36 cellular contexts compared by ENCODE assay signal in the genomic region with DNA sequence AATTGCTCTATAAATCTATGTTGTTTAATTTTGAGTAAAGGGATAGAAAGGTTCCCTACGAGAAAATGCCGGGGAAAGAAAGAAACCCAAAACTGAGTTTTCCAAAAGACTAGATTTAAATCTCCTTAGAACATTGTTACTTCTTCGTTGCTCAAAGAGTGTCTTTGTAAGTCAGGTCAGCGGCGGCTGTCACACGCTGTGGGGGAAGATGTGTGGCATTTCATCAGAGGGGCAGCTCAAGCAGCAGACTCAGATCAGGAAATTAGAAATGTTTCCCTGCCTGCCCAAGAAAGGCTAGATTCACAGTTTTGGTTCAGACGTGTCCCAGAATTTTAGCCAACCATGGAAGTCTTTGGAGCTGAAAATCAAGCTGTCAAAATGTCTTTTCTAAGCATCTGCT.
"Had no signal": no experiment of that assay in that cellular context is flagged by ENCODE, and none has a peak within 500 bp of the region (broad histone marks: within the 10 kb centered on the region; RNA-seq: fewer than 3 reads in every experiment).

No MANE protein-coding gene starts in this region.

- H3K9me3 Mint-ChIP-seq: activated B cell treated with CpG ODN at 0.5 μM for 24 hours; activated T-helper 2 cell treated with anti-CD3 and anti-CD28 coated beads, Interferon-gamma antibody, Interleukin-2, Interleukin-4, amounts not matched to agents 10 μg/mL and 5 μg/mL and 100 μg/mL, durations not matched to agents 14 hours and 24 hours and 36 hours had no signal

- H3K4me3 ChIP-seq: adrenal gland, body of pancreas, breast epithelium, MG63, PC-9, SJCRH30 had no signal

- H3K4me2 ChIP-seq: PC-9 had no signal

- H3K27me3 ChIP-seq: body of pancreas, breast epithelium, MG63, SJCRH30 had no signal

- H3K4me3 Mint-ChIP-seq: activated B cell treated with CpG ODN at 0.5 μM for 24 hours; activated CD8-positive, alpha-beta T cell treated with anti-CD3 and anti-CD28 coated beads for 36 hours; activated naive CD4-positive, alpha-beta T cell treated with anti-CD3 and anti-CD28 coated beads, Interleukin-2, amount 50 U/mL, for 24 hours had no signal

- H2AFZ ChIP-seq: PC-9 had no signal

- H3K4me1 Mint-ChIP-seq: activated B cell treated with CpG ODN at 0.5 μM for 24 hours; activated naive CD4-positive, alpha-beta T cell treated with anti-CD3 and anti-CD28 coated beads, Interleukin-2, amount 50 U/mL, for 24 hours had no signal

- H3K4me1 ChIP-seq: adrenal gland, body of pancreas, breast epithelium, SJCRH30 had no signal

- DNase-seq: activated B cell treated with CpG ODN at 0.5 μM for 24 hours; activated CD4-positive, alpha-beta T cell treated with anti-CD3 and anti-CD28 coated beads for 4 hours; activated CD4-positive, alpha-beta T cell treated with anti-CD3 and anti-CD28 coated beads, Interleukin-2, amount 50 U/mL, for 4 hours; activated CD4-positive, CD25-positive, alpha-beta regulatory T cell treated with anti-CD3 and anti-CD28 coated beads, Interleukin-2, amount 50 U/mL, for 72 hours; activated CD8-positive, alpha-beta T cell treated with anti-CD3 and anti-CD28 coated beads for 36 hours; activated gamma-delta T cell; activated naive CD4-positive, alpha-beta T cell treated with Interleukin-2 at 50 U/mL for 16 hours; activated T-cell treated with anti-CD3 and anti-CD28 coated beads, Interleukin-2, amount 50 U/mL, for 1 hour; adrenal gland; body of pancreas; Karpas-422; KBM-7; MG63; NCI-H1048; NCI-H1105 treated with DMSO at 0.1 percent for 48 hours; NCI-H1436; NCI-H1694; NCI-H1930; NCI-H2081 treated with DMSO at 0.1 percent for 48 hours; NCI-H226; NCI-H446 treated with DMSO at 0.1 percent for 48 hours; NCI-H524; NCI-H69; NCI-H82; NK-92 treated with Interleukin-12 subunit alpha and Interleukin-12 subunit beta, amount 100 ng/mL, for 24 hours; PC-9; Right ventricle myocardium superior; SJCRH30; SW 1271; T-helper 1 cell; T-helper 2 cell; T-helper 9 cell had no signal

- H3K27ac ChIP-seq: adrenal gland, body of pancreas, breast epithelium, PC-9, SJCRH30, VCaP had no signal

- H3K27ac Mint-ChIP-seq: activated B cell treated with CpG ODN at 0.5 μM for 24 hours; activated CD8-positive, alpha-beta T cell treated with anti-CD3 and anti-CD28 coated beads for 36 hours; activated naive CD4-positive, alpha-beta T cell treated with anti-CD3 and anti-CD28 coated beads, Interleukin-2, amount 50 U/mL, for 24 hours; activated T-helper 2 cell treated with anti-CD3 and anti-CD28 coated beads, Interferon-gamma antibody, Interleukin-2, Interleukin-4, amounts not matched to agents 10 μg/mL and 5 μg/mL and 100 μg/mL, durations not matched to agents 14 hours and 24 hours and 36 hours had no signal

- ATAC-seq: activated CD8-positive, alpha-beta T cell treated with anti-CD3 and anti-CD28 coated beads for 36 hours; body of pancreas had no signal

- H3K36me3 ChIP-seq: adrenal gland, breast epithelium, MG63, SJCRH30 had no signal

- H3K9me3 ChIP-seq: body of pancreas, MG63, SJCRH30 had no signal
